In genomic region chr16:87219287-87219909, GRCh38 we compare ENCODE assay signal across 22 cellular contexts.
A peak's percentile ranks its signal among the peaks of the same experiment; 100 is the strongest.
DNase-seq lines count a peak whose midpoint lies in the region; ATAC-seq, FAIRE-seq and TF ChIP-seq lines count a peak whose summit lies in the region.
"Had no signal": no experiment of that assay in that cellular context is flagged by ENCODE, and none has a peak within 500 bp of the region (broad histone marks: within the 10 kb centered on the region; RNA-seq: fewer than 3 reads in every experiment).

No MANE protein-coding gene starts in this region.

- H2BK20ac ChIP-seq in H1 (ENCODE audit: low read length): no peak overlapping the region

- no peaks in the 10 kb centered on the region for H3K36me3 ChIP-seq in H1 (ENCODE audit: control insufficient read depth in 2 of 4, insufficient read depth in 4 of 4, low read length in 3 of 4)
- H3K36me3 ChIP-seq: BLaER1 had no signal

- TF ChIP-seq RAD21 in H1 (IDR thresholded peaks at IDR 0.05 in 1 of 2, conservative IDR thresholded peaks at IDR 0.05 in 1 of 2; ENCODE audit: low read depth in 2 of 2, low read length in 2 of 2): no peak

- H2BK5ac ChIP-seq in H1 (ENCODE audit: low read depth, low read length): no peak overlapping the region; the same call in 1 of the 2 replicates

- peaks cover 0 to 7% of the 10 kb centered on the region in 2 experiments for H4K20me1 ChIP-seq in H1 (replicated peaks in 1 of 2; ENCODE audit: control insufficient read depth in 1 of 2, insufficient read depth in 2 of 2, low read length in 2 of 2)
- H4K20me1 ChIP-seq: BLaER1 had no signal

- H3K27me3 Mint-ChIP-seq in WTC11 (ENCODE audit: low read depth): no peaks in the 10 kb centered on the region
- H3K27me3 Mint-ChIP-seq: CD4-positive, CD25-positive, alpha-beta regulatory T cell had no signal

- peak overlapping the region; percentile 65; the same call in 1 of the 2 replicates for H2AK5ac ChIP-seq in H1 (ENCODE audit: low read depth, low read length)

- peaks cover 15% of the 10 kb centered on the region for H3K23me2 ChIP-seq in H1 (ENCODE audit: low read depth, low read length)

- no peak overlapping the region for H3K4me3 ChIP-seq in H1 (ENCODE audit: extremely low read depth in 1 of 4, insufficient read depth in 2 of 4, low read depth in 3 of 4, low read length in 4 of 4)
- H3K4me3 ChIP-seq: BLaER1, GM23248 had no signal

- peaks cover 6% of the 10 kb centered on the region for H3K9me3 Mint-ChIP-seq in WTC11
- H3K9me3 Mint-ChIP-seq: CD8-positive, alpha-beta T cell; H9; HFFc6 had no signal

- no peak overlapping the region for H3K4me3 Mint-ChIP-seq in WTC11
- H3K4me3 Mint-ChIP-seq: B cell; CD4-positive, CD25-positive, alpha-beta regulatory T cell; CD8-positive, alpha-beta T cell; H9; HFFc6 had no signal

- no peak for DNase-seq in HTR-8/SVneo (ENCODE audit: insufficient read length, low spot score)
- DNase-seq in WTC11 (ENCODE audit: low spot score): no peak
- DNase-seq in H1 (ENCODE audit: low read depth in 1 of 2, low spot score in 2 of 2): no peak
- no peak for DNase-seq in urothelium cell line (ENCODE audit: low spot score)
- no peak for DNase-seq in activated CD4-positive, alpha-beta T cell treated with anti-CD3 and anti-CD28 coated beads, Interleukin-2, amount 50 U/mL, for 1 hour
- DNase-seq in A172 (ENCODE audit: low spot score): no peak
- DNase-seq in NCI-H226: no peak
- DNase-seq: Caco-2; CD4-positive, CD25-positive, alpha-beta regulatory T cell; CD8-positive, alpha-beta T cell; DMS153; DND-41; GM23248; H9; HFFc6 had no signal

- no peak overlapping the region for H4K5ac ChIP-seq in H1 (ENCODE audit: insufficient read length, low read depth, low read length)

- H3K4ac ChIP-seq in H1 (replicated peaks; ENCODE audit: insufficient read length, low read depth, low read length): peak overlapping the region; percentile 82

- no peak for TF ChIP-seq POLR2A in H1 (IDR thresholded peaks at IDR 0.05; ENCODE audit: control extremely low read depth in 1 of 2, low read depth in 2 of 2, low read length in 2 of 2)

- no peaks in the 10 kb centered on the region for H3K36me3 Mint-ChIP-seq in WTC11
- H3K36me3 Mint-ChIP-seq: CD4-positive, CD25-positive, alpha-beta regulatory T cell; CD8-positive, alpha-beta T cell had no signal

- TF ChIP-seq CTCF in WTC11 (IDR thresholded peaks at IDR 0.05) (no peak), H1 (IDR thresholded peaks at IDR 0.05; ENCODE audit: control extremely low read depth in 1 of 3, insufficient read depth in 1 of 3, low read depth in 1 of 3, low read length in 3 of 3) (no peak)

- no peak overlapping the region for H4K8ac ChIP-seq in H1 (ENCODE audit: extremely low read depth, insufficient read depth, low read length)

- no peak overlapping the region for H3K18ac ChIP-seq in H1 (ENCODE audit: extremely low read depth, low read length)

- H3K27ac ChIP-seq in H1 (ENCODE audit: low read depth, low read length): no peak overlapping the region
- H3K27ac ChIP-seq: BLaER1, C4-2B, GM23248 had no signal

- H3K4me2 ChIP-seq in H1 (ENCODE audit: insufficient read depth in 1 of 2, low read depth in 2 of 2, low read length in 2 of 2): no peak overlapping the region
- H3K4me2 ChIP-seq: BLaER1 had no signal

- POLR2A ChIA-PET in WTC11 (lab: Charles Lee): no interaction called here
- POLR2A ChIA-PET in H1 (lab: Charles Lee; ENCODE audit: partially characterized antibody): no interaction called here

- CTCF ChIA-PET in WTC11 (lab: Charles Lee) (no interaction called here), H1 (lab: Charles Lee; ENCODE audit: partially characterized antibody) (interaction anchor here (1.8 to 2.0 kb wide), 2 partner anchors 17 to 60 kb away, joined by 6 to 7 read pairs; no protein-coding TSS in a partner anchor)

- FAIRE-seq in HTR-8/SVneo (lab: Jason Lieb, UNC) (peak; percentile 91), H1 (lab: Jason Lieb, UNC) (no peak), urothelium cell line (lab: Jason Lieb, UNC) (peak; percentile 96)
- FAIRE-seq: A204.1, G401.6, GM19239 had no signal

- no peak for ATAC-seq in WTC11
- ATAC-seq: CD8-positive, alpha-beta T cell; HCT116 had no signal

- no peak overlapping the region for H3K56ac ChIP-seq in H1 (replicated peaks; ENCODE audit: insufficient read length, low read depth, low read length)

- WGBS in H1 (ENCODE audit: extremely low coverage in 1 of 2, insufficient coverage in 1 of 2, insufficient read length in 1 of 2, insufficient replicate concordance in 2 of 2, low coverage in 1 of 2, low lambda C conversion rate in 2 of 2, missing lambda C conversion rate in 1 of 2), 2 experiments: 91 to 100% methylated on average over 1 to 15 of the region's 15 CpGs

- no peak overlapping the region for H2AFZ ChIP-seq in H1 (ENCODE audit: low read length)
- H2AFZ ChIP-seq: GM23248 had no signal

- H3K4me1 ChIP-seq in H1 (replicated peaks in 1 of 4; ENCODE audit: control insufficient read depth in 3 of 4, insufficient read depth in 4 of 4, low read length in 3 of 4): no peaks in the 10 kb centered on the region
- H3K4me1 ChIP-seq: BLaER1, Caco-2 had no signal

- no peaks in the 10 kb centered on the region for H3K79me2 ChIP-seq in H1 (ENCODE audit: control insufficient read depth in 1 of 2, insufficient read depth in 2 of 2, low read length in 2 of 2)

- H3K79me1 ChIP-seq in H1 (ENCODE audit: low read depth, low read length): no peaks in the 10 kb centered on the region

- no peak overlapping the region for H3K23ac ChIP-seq in H1 (ENCODE audit: insufficient read length)

- no peak overlapping the region for H2BK15ac ChIP-seq in H1 (ENCODE audit: low read length)

- H2BK12ac ChIP-seq in H1 (ENCODE audit: low read depth, low read length): 0 out of 2 replicates have a peak overlapping the region, but pooled peaks have one; percentile 7

- H3K4me1 Mint-ChIP-seq in WTC11: no peaks in the 10 kb centered on the region
- H3K4me1 Mint-ChIP-seq: B cell; CD4-positive, CD25-positive, alpha-beta regulatory T cell; H9 had no signal

- H3K27ac Mint-ChIP-seq in WTC11: no peak overlapping the region
- H3K27ac Mint-ChIP-seq: B cell; CD4-positive, CD25-positive, alpha-beta regulatory T cell; CD8-positive, alpha-beta T cell; H9; HFFc6 had no signal

- H3K27me3 ChIP-seq in H1 (replicated peaks in 1 of 4; ENCODE audit: control insufficient read depth in 3 of 4, extremely low read depth in 1 of 4, insufficient read depth in 3 of 4, low read length in 3 of 4): no peaks in the 10 kb centered on the region
- H3K27me3 ChIP-seq: BLaER1 had no signal

- TF ChIP-seq EP300 in H1 (IDR thresholded peaks at IDR 0.05; ENCODE audit: borderline replicate concordance in 1 of 2, low read depth in 2 of 2, low read length in 2 of 2): no peak

- no peak overlapping the region for H3K9ac ChIP-seq in H1 (replicated peaks in 1 of 4; ENCODE audit: extremely low read depth in 1 of 4, low read depth in 3 of 4, low read length in 3 of 4)
- H3K9ac ChIP-seq: BLaER1, GM23248 had no signal

- no peak overlapping the region for H2BK120ac ChIP-seq in H1 (replicated peaks; ENCODE audit: low read depth, low read length)

- H3K9me3 ChIP-seq in H1 (ENCODE audit: insufficient read depth in 2 of 2, low read depth in 1 of 2, low read length in 1 of 2): peaks cover 0 to 1% of the 10 kb centered on the region in 2 experiments; a peak in 2 of 4 replicates
- H3K9me3 ChIP-seq: BLaER1, Caco-2 had no signal

- peak overlapping the region; percentile 62 for H4K91ac ChIP-seq in H1 (replicated peaks; ENCODE audit: insufficient read length, low read length)

- H3K14ac ChIP-seq in H1 (ENCODE audit: insufficient read length): no peak overlapping the region

TF ChIP-seq in WTC11, 78 proteins besides CTCF, POLR2A, EP300 and RAD21:
- TF ChIP-seq GRHL2 (CRISPR knock-in tag; IDR thresholded peaks at IDR 0.05; ENCODE audit: insufficient replicate concordance, severe bottlenecking) (no peak), ZBTB43 (CRISPR knock-in tag; IDR thresholded peaks at IDR 0.05) (0 out of 2 replicates have a peak, but pooled peaks have one; percentile 29), ZNF671 (CRISPR knock-in tag; IDR thresholded peaks at IDR 0.05) (no peak), NFE2L1 (CRISPR knock-in tag; IDR thresholded peaks at IDR 0.05) (0 out of 2 replicates have a peak, but pooled peaks have one; percentile 2)

TF ChIP-seq in H1, 55 proteins besides CTCF, POLR2A, EP300 and RAD21:
- TF ChIP-seq TBP (IDR thresholded peaks at IDR 0.05; ENCODE audit: low read depth, low read length) (no peak), HDAC6 (IDR thresholded peaks at IDR 0.05; ENCODE audit: low read depth, low read length) (no peak), CBX5 (IDR thresholded peaks at IDR 0.05; ENCODE audit: low read depth, low read length) (no peak), HDAC2 (IDR thresholded peaks at IDR 0.05; ENCODE audit: borderline replicate concordance in 1 of 2, low read depth in 2 of 2, low read length in 2 of 2) (no peak), CHD1 (IDR thresholded peaks at IDR 0.05; ENCODE audit: low read depth, low read length) (no peak), EGR1 (IDR thresholded peaks at IDR 0.05; ENCODE audit: borderline replicate concordance, low read depth, low read length) (no peak), RFX5 (IDR thresholded peaks at IDR 0.05; ENCODE audit: borderline replicate concordance, low read depth, low read length) (no peak), SP2 (IDR thresholded peaks at IDR 0.05; ENCODE audit: low read length) (no peak), EZH2 (IDR thresholded peaks at IDR 0.05; ENCODE audit: low read depth, low read length, severe bottlenecking) (no peak), TAF7 (optimal IDR thresholded peaks at IDR 0.05; ENCODE audit: borderline replicate concordance, low read depth, low read length) (no peak), RNF2 (IDR thresholded peaks at IDR 0.05; ENCODE audit: borderline replicate concordance, low read depth, low read length, missing control alignments, poor library complexity, severe bottlenecking) (no peak), TAF1 (IDR thresholded peaks at IDR 0.05; ENCODE audit: low read depth, low read length) (no peak), ATF3 (IDR thresholded peaks at IDR 0.05; ENCODE audit: insufficient read depth, low read depth, low read length) (no peak), GTF2F1 (IDR thresholded peaks at IDR 0.05; ENCODE audit: borderline replicate concordance, low read depth, low read length) (no peak), FOSL1 (IDR thresholded peaks at IDR 0.05; ENCODE audit: insufficient read depth, low read depth, low read length) (no peak), BCL11A (IDR thresholded peaks at IDR 0.05; ENCODE audit: low read depth in 2 of 2, low read length in 2 of 2) (no peak), CEBPB (IDR thresholded peaks at IDR 0.05; ENCODE audit: low read depth, low read length) (no peak)
